18 cellular contexts compared by ENCODE assay signal in genomic region chr19:30089086-30089665, GRCh38.
"Had no signal": no experiment of that assay in that cellular context is flagged by ENCODE, and none has a peak within 500 bp of the region (broad histone marks: within the 10 kb centered on the region; RNA-seq: fewer than 3 reads in every experiment).

No MANE protein-coding gene starts in this region.

- ATAC-seq: gastrocnemius medialis; left cardiac atrium; stimulated activated effector memory CD8-positive, alpha-beta T cell treated with anti-CD3 and anti-CD28 coated beads, Interleukin-12 subunit alpha, Interleukin-12 subunit beta, amount 100 ng/mL, for 72 hours; stimulated activated naive CD8-positive, alpha-beta T cell treated with anti-CD3 and anti-CD28 coated beads, Interleukin-15, Interleukin-2, amounts not matched to agents 100 U/mL and 50 U/mL, for 24 hours had no signal

- H3K9me3 ChIP-seq: esophagus muscularis mucosa, gastrocnemius medialis, left ventricle myocardium inferior, right atrium auricular region, suprapubic skin, thyroid gland, uterus had no signal

- H3K27ac ChIP-seq: esophagus muscularis mucosa, gastrocnemius medialis, left ventricle myocardium inferior, right atrium auricular region, suprapubic skin, thyroid gland, uterus had no signal

- H3K4me3 ChIP-seq: esophagus muscularis mucosa, gastrocnemius medialis, left ventricle myocardium inferior, right atrium auricular region, suprapubic skin, thyroid gland, uterus had no signal

- DNase-seq: effector memory CD4-positive, alpha-beta T cell; gastrocnemius medialis; glutamatergic neuron; immature natural killer cell; left cardiac atrium; left ventricle myocardium inferior; mesendoderm; naive B cell; small intestine; stimulated activated CD4-positive, alpha-beta T cell treated with anti-CD3 and anti-CD28 coated beads, Interleukin-4, amount 100 ng/mL, for 1 hour; stimulated activated CD8-positive, alpha-beta memory T cell treated with anti-CD3 and anti-CD28 coated beads, Interleukin-4, amount 100 ng/mL, for 48 hours; stimulated activated naive CD8-positive, alpha-beta T cell treated with anti-CD3 and anti-CD28 coated beads, Interleukin-15, Interleukin-2, amounts not matched to agents 100 U/mL and 50 U/mL, for 24 hours; thyroid gland; uterus had no signal

- H3K36me3 ChIP-seq: esophagus muscularis mucosa, gastrocnemius medialis, left ventricle myocardium inferior, right atrium auricular region, suprapubic skin, thyroid gland, uterus had no signal

- H3K27me3 ChIP-seq: gastrocnemius medialis, right atrium auricular region, thyroid gland, uterus had no signal

- H3K4me1 ChIP-seq: esophagus muscularis mucosa, gastrocnemius medialis, right atrium auricular region, suprapubic skin, uterus had no signal
